ENCODE assay signal across 20 cellular contexts in genomic region chr2:81576713-81577112, GRCh38.
"Had no signal": no experiment of that assay in that cellular context is flagged by ENCODE, and none has a peak within 500 bp of the region (broad histone marks: within the 10 kb centered on the region; RNA-seq: fewer than 3 reads in every experiment).

No MANE protein-coding gene starts in this region.

- H3K9ac ChIP-seq: KMS-11 had no signal

- FAIRE-seq: HTR-8/SVneo, K562, RCC 7860 had no signal

- DNase-seq: Kasumi-1, MG63, NCI-H1092, NCI-H1105 treated with DMSO at 0.1 percent for 48 hours, NCI-H1417 treated with DMSO at 0.1 percent for 48 hours, NCI-H146, NCI-H1694 treated with DMSO at 0.1 percent for 48 hours, NCI-H1930, NCI-H2081, NCI-H2107, NCI-H2227 treated with DMSO at 0.1 percent for 48 hours, NCI-H524, NCI-H526 treated with DMSO at 0.1 percent for 48 hours, NCI-H774, SHP77 had no signal

- H3K36me3 ChIP-seq: MG63 had no signal

- H3K27ac ChIP-seq: KMS-11, RWPE1 had no signal

- H3K4me3 ChIP-seq: K562, MG63 had no signal

- H3K4me2 ChIP-seq: KMS-11 had no signal

- H3K9me3 ChIP-seq: MG63 had no signal

- H3K27me3 ChIP-seq: MG63 had no signal
